Comparison of ENCODE assay signal across 1 cellular context in genomic region chr3:48472923-48473616, GRCh38.
TF ChIP-seq lines count a peak whose summit lies in the region.

No MANE protein-coding gene starts in this region.

TF ChIP-seq in HepG2, 621 proteins besides CTCF, POLR2A, EP300 and RAD21 (continued from another document):
- TF ChIP-seq ZNF512 (CRISPR knock-in tag; IDR thresholded peaks at IDR 0.05) (no peak), ZNF446 (CRISPR knock-in tag; IDR thresholded peaks at IDR 0.05) (no peak), MTF2 (CRISPR knock-in tag; IDR thresholded peaks at IDR 0.05; ENCODE audit: borderline replicate concordance) (no peak), IRF2 (CRISPR knock-in tag; IDR thresholded peaks at IDR 0.05) (peak; percentile 74), ARHGAP35 (CRISPR knock-in tag; IDR thresholded peaks at IDR 0.05; ENCODE audit: borderline replicate concordance) (peak; percentile 71; the same call in 1 of the 2 replicates), KAT7 (CRISPR knock-in tag; IDR thresholded peaks at IDR 0.05; ENCODE audit: borderline replicate concordance) (peak; percentile 26; the same call in 1 of the 2 replicates), SRSF4 (IDR thresholded peaks at IDR 0.05; ENCODE audit: low read depth, low read length, poor library complexity, severe bottlenecking) (no peak), RORA (CRISPR knock-in tag; IDR thresholded peaks at IDR 0.05) (no peak), ZNF607 (CRISPR knock-in tag; IDR thresholded peaks at IDR 0.05; ENCODE audit: borderline replicate concordance) (peak; percentile 77; the same call in 1 of the 2 replicates), EEA1 (CRISPR knock-in tag; IDR thresholded peaks at IDR 0.05; ENCODE audit: borderline replicate concordance) (no peak), ZBTB14 (CRISPR knock-in tag; IDR thresholded peaks at IDR 0.05) (no peak), ZNF136 (CRISPR knock-in tag; IDR thresholded peaks at IDR 0.05; ENCODE audit: low read depth) (no peak), ZBTB46 (CRISPR knock-in tag; IDR thresholded peaks at IDR 0.05; ENCODE audit: borderline replicate concordance) (no peak), TRAFD1 (CRISPR knock-in tag; IDR thresholded peaks at IDR 0.05; ENCODE audit: borderline replicate concordance) (0 out of 2 replicates have a peak, but pooled peaks have one; percentile 36), AGO2 (optimal IDR thresholded peaks at IDR 0.05; ENCODE audit: low read depth, low read length) (peak; percentile 44), KLF16 (CRISPR knock-in tag; IDR thresholded peaks at IDR 0.05) (peak in 1 of 2 experiments; percentile 35; a peak in 1 of 4 replicates)
